In the genomic region with DNA sequence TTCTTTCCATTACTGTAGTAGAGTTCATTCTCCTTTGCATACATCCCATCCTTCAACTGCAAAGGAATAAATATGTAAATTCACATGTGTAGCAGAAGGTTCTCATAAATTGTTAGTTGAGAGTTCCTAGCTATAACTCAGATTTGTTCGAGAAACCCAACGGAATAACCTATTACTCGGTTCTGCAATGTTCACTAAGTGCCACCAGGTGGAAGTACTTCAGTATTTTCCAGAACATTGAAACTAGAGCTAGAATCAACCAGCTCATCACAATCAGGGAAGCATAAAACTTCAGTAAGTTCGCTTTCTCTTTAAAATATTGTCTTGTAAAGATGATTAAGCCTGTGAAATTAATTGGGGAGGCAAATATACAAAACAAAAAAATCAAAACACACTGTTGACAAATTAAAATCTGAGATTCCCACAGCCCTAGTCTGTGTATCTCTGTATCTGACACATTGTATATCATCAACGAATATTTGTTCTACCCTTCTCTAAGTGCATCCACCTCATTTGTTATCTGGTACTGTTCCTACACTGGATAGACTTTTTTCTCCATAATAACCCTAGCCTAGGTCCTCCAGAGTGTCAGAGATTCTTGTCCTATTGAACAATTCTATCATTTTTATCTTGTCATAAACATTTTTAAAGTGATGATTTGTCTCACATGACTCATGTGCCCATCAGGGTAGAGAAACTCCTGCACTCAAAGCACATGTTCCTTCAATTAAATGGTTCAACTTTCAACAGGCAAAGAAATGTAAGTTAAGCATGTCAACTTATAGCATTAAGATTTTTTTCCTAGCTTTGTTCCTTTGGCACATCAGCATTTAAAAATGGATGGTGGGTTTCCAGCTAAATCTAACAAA, we compare ENCODE assay signal across 8 cellular contexts. TPM values are rescaled to one million over a fixed set of nuclear protein-coding genes. Genes with fewer than 3 reads are reported as not detected.
DNase-seq lines count a peak whose midpoint lies in the region; ATAC-seq, FAIRE-seq and TF ChIP-seq lines count a peak whose summit lies in the region.

No MANE protein-coding gene starts in this region.

- DNase-seq in D721Med (ENCODE audit: insufficient read length, low spot score): no peak
- DNase-seq in IMR-90: peak; percentile 63
- peak; percentile 51 for DNase-seq in SKM-1 treated with dmso at 0.1 percent for 144 hours (lab: John Stamatoyannopoulos, UW; ENCODE audit: unreplicated experiment)
- peak; percentile 31 for DNase-seq in globus pallidus (ENCODE audit: low spot score)
- peak; percentile 29 for DNase-seq in retina
- no peak for DNase-seq in NCI-H2029 treated with DMSO at 0.1 percent for 48 hours (lab: John Stamatoyannopoulos, UW)

- dilution Hi-C loops in IMR-90 (cut with HindIII; ENCODE audit: low sequenced_read_pairs, unreplicated experiment): no loop called here

- no peaks in the 10 kb centered on the region for H3K4me1 ChIP-seq in IMR-90 (ENCODE audit: control insufficient read depth, insufficient read depth, low read length)

- FAIRE-seq in D721Med (lab: Jason Lieb, UNC): peak; percentile 98

- peak overlapping the region; percentile 61 for H3K4me2 ChIP-seq in IMR-90 (ENCODE audit: low read depth, low read length)

- H3K79me1 ChIP-seq in IMR-90 (ENCODE audit: low read depth in 1 of 2, low read length in 2 of 2): no peaks in the 10 kb centered on the region

- no peak overlapping the region for H4K5ac ChIP-seq in IMR-90 (ENCODE audit: low read depth, low read length)

- no TSS peak for BruUV-seq in IMR-90 (replicated peaks; lab: Mats Ljungman, UMichigan)

- no peak overlapping the region for H3K23ac ChIP-seq in IMR-90 (ENCODE audit: low read depth, low read length)

- WGBS in IMR-90 (ENCODE audit: extremely low coverage in 2 of 2, insufficient read length in 1 of 2), 2 experiments: 25% methylated on average over 1 of the region's 5 CpGs; no CpG with 5 or more reads in 1 of the 2 experiments

- no peak overlapping the region for H3K27ac ChIP-seq in IMR-90 (ENCODE audit: insufficient read depth, low read length)

- CTCF ChIA-PET in IMR-90 (lab: Yijun Ruan, JAX): interaction anchor here (0.6 to 5.4 kb wide), 17 partner anchors 9 to 461 kb away, joined by 3 to 26 read pairs (median 3); partner anchors contain the start of gene FMO4

- TF ChIP-seq CTCF in D721Med (IDR thresholded peaks at IDR 0.05; ENCODE audit: insufficient read depth, missing control alignments) (peak; percentile 92), IMR-90 (conservative IDR thresholded peaks at IDR 0.05; ENCODE audit: low read depth, low read length) (peak; percentile 68)

- H3K4ac ChIP-seq in IMR-90 (ENCODE audit: low read depth, low read length): no peak overlapping the region

- H4K20me1 ChIP-seq in IMR-90 (ENCODE audit: insufficient read depth, low read length): no peaks in the 10 kb centered on the region

- H3K4me3 ChIP-seq in IMR-90 (ENCODE audit: insufficient read depth, low read depth, low read length): no peak overlapping the region

- no peaks in the 10 kb centered on the region for H3K9me3 ChIP-seq in IMR-90 (ENCODE audit: control insufficient read depth, insufficient read depth, low read length)

- H3K56ac ChIP-seq in IMR-90 (ENCODE audit: extremely low read depth, insufficient read depth, low read length): no peak overlapping the region

- no peaks in the 10 kb centered on the region; the same call in 1 of the 2 replicates for H3K9me1 ChIP-seq in IMR-90 (ENCODE audit: insufficient read depth, low read length)

- TF ChIP-seq POLR2A in IMR-90 (IDR thresholded peaks at IDR 0.05; ENCODE audit: low read depth, low read length): no peak

- no peak overlapping the region for H3K9ac ChIP-seq in IMR-90 (ENCODE audit: low read depth, low read length)

- H3K36me3 ChIP-seq in IMR-90 (ENCODE audit: control insufficient read depth, insufficient read depth, low read length): no peaks in the 10 kb centered on the region

- ATAC-seq in GM19372 (IDR thresholded peaks at IDR 0.05; ENCODE audit: low read depth, unreplicated experiment) (peak; percentile 87), IMR-90 (ENCODE audit: low read depth) (peak; percentile 94)
- no peak for ATAC-seq in activated CD4-positive, CD25-positive, alpha-beta regulatory T cell treated with anti-CD3 and anti-CD28 coated beads, Interleukin-2, amount 50 U/mL, for 24 hours

- no peak overlapping the region for H2BK120ac ChIP-seq in IMR-90 (ENCODE audit: low read depth, low read length)

- H3K18ac ChIP-seq in IMR-90 (ENCODE audit: low read depth, low read length): no peak overlapping the region

- no peak overlapping the region for H2BK15ac ChIP-seq in IMR-90 (ENCODE audit: low read depth, low read length)

- in situ Hi-C loops in IMR-90 (cut with MboI; ENCODE audit: low sequenced_read_pairs): no loop called here

- no peak overlapping the region for H2BK20ac ChIP-seq in IMR-90 (ENCODE audit: low read depth, low read length)

- no peaks in the 10 kb centered on the region for H3K27me3 ChIP-seq in IMR-90 (ENCODE audit: control insufficient read depth, insufficient read depth, low read length)

- H2BK5ac ChIP-seq in IMR-90 (ENCODE audit: low read depth, low read length, poor library complexity, severe bottlenecking): no peak overlapping the region

- no peak overlapping the region for H4K8ac ChIP-seq in IMR-90 (ENCODE audit: low read depth in 2 of 2, low read length in 2 of 2)

- H2AK9ac ChIP-seq in IMR-90 (replicated peaks; ENCODE audit: low read depth, low read length, poor library complexity): no peak overlapping the region

- intact Hi-C loops in IMR-90 (cut with micrococcal nuclease): loop anchor here (1.0 to 2.0 kb wide), 4 partner anchors 114 to 347 kb away; partner anchors contain the start of gene FMO4

- no peak overlapping the region for H2AK5ac ChIP-seq in IMR-90 (ENCODE audit: low read depth, low read length)

- POLR2A ChIA-PET in IMR-90 (lab: Charles Lee; ENCODE audit: unreplicated experiment): no interaction called here

- no peak overlapping the region for H3K14ac ChIP-seq in IMR-90 (replicated peaks; ENCODE audit: low read depth, low read length)

- no peak overlapping the region for H2AFZ ChIP-seq in IMR-90 (replicated peaks; ENCODE audit: low read length, poor library complexity)

- TF ChIP-seq RAD21 in IMR-90 (IDR thresholded peaks at IDR 0.05; ENCODE audit: low read length): peak; percentile 60

- no peak overlapping the region for H4K91ac ChIP-seq in IMR-90 (ENCODE audit: insufficient read depth, low read depth, low read length)

TF ChIP-seq in IMR-90, 13 proteins besides CTCF, POLR2A, EP300 and RAD21:
- TF ChIP-seq NFE2L2 (IDR thresholded peaks at IDR 0.05; ENCODE audit: low read depth, low read length): no peak
- TF ChIP-seq MAZ (IDR thresholded peaks at IDR 0.05; ENCODE audit: borderline replicate concordance, low read depth, low read length): no peak
- TF ChIP-seq CEBPB (IDR thresholded peaks at IDR 0.05; ENCODE audit: low read depth, low read length): no peak
- no peak for TF ChIP-seq RFX5 (IDR thresholded peaks at IDR 0.05; ENCODE audit: low read depth, low read length)
- no peak for TF ChIP-seq FOS (IDR thresholded peaks at IDR 0.05; ENCODE audit: low read depth, low read length)
- TF ChIP-seq MAFK (IDR thresholded peaks at IDR 0.05; ENCODE audit: low read depth, low read length): 0 out of 2 replicates have a peak, but pooled peaks have one; percentile 19
- TF ChIP-seq SMC3 (IDR thresholded peaks at IDR 0.05; ENCODE audit: low read depth, low read length): peak; percentile 64
TF ChIP-seq in IMR-90: peak in this region for 2.

RNA-seq across cellular contexts. Expression of gene MROH9, which starts 31.9 kb away (rescaled TPM):
- not detected in 2 replicates for total RNA-seq in IMR-90 (2012; rRNA removed)
- not detected in 2 replicates for polyA plus RNA-seq in IMR-90 (2012; rRNA removed)
- not detected in 2 replicates for polyA plus RNA-seq in IMR-90 (2012; cell fraction: cytosol; rRNA removed)
- not detected in 2 replicates for polyA plus RNA-seq in IMR-90 (2012; cell fraction: nucleus; rRNA removed; ENCODE audit: low replicate concordance)

Comparison
In these comparisons a context has a peak if more than half of its experiments do, and no peak if none do; other contexts are left out.
1. DNase-seq: peak in IMR-90 (single experiment), SKM-1 treated with dmso at 0.1 percent for 144 hours (single experiment), globus pallidus (single experiment) and retina (single experiment); none in D721Med (single experiment) and NCI-H2029 treated with DMSO at 0.1 percent for 48 hours (single experiment).
2. ATAC-seq: peak in GM19372 (single experiment) and IMR-90 (single experiment); none in activated CD4-positive, CD25-positive, alpha-beta regulatory T cell treated with anti-CD3 and anti-CD28 coated beads, Interleukin-2, amount 50 U/mL, for 24 hours (0 of 2).